In genomic region chr10:56771343-56771742, GRCh38 we compare ENCODE assay signal across 36 cellular contexts.
"Had no signal": no experiment of that assay in that cellular context is flagged by ENCODE, and none has a peak within 500 bp of the region (broad histone marks: within the 10 kb centered on the region; RNA-seq: fewer than 3 reads in every experiment).

No MANE protein-coding gene starts in this region.

- H3K27me3 ChIP-seq: ascending aorta, brain microvascular endothelial cell, breast epithelium had no signal

- H3K36me3 ChIP-seq: ascending aorta, brain microvascular endothelial cell, breast epithelium, WERI-Rb-1 had no signal

- H3K27me3 Mint-ChIP-seq: activated CD4-positive, alpha-beta memory T cell treated with anti-CD3 and anti-CD28 coated beads, Interleukin-2, amount 10 ng/mL, durations not matched to agents 7 days and 5 days; activated CD4-positive, alpha-beta T cell treated with anti-CD3 and anti-CD28 coated beads for 36 hours; activated CD4-positive, alpha-beta T cell treated with anti-CD3 and anti-CD28 coated beads, Interleukin-2, amount 10 ng/mL, durations not matched to agents 7 days and 5 days; activated CD8-positive, alpha-beta memory T cell treated with anti-CD3 and anti-CD28 coated beads, Interleukin-2, amount 10 ng/mL, durations not matched to agents 7 days and 5 days; activated naive CD4-positive, alpha-beta T cell treated with anti-CD3 and anti-CD28 coated beads, Interleukin-2, amount 10 ng/mL, durations not matched to agents 7 days and 5 days; activated naive CD4-positive, alpha-beta T cell treated with anti-CD3 and anti-CD28 coated beads, Interleukin-2, amount 50 U/mL, for 24 hours; activated naive CD8-positive, alpha-beta T cell; activated naive CD8-positive, alpha-beta T cell treated with anti-CD3 and anti-CD28 coated beads, Interleukin-2, amount 10 ng/mL, durations not matched to agents 7 days and 5 days; activated naive CD8-positive, alpha-beta T cell treated with anti-CD3 and anti-CD28 coated beads, Interleukin-2, amount 50 U/mL, for 24 hours; activated T-cell treated with anti-CD3 and anti-CD28 coated beads, Interleukin-2, amount 50 U/mL, for 24 hours had no signal

- H3K4me3 Mint-ChIP-seq: activated CD4-positive, alpha-beta memory T cell treated with anti-CD3 and anti-CD28 coated beads, Interleukin-2, amount 10 ng/mL, durations not matched to agents 7 days and 5 days; activated CD4-positive, alpha-beta T cell treated with anti-CD3 and anti-CD28 coated beads for 36 hours; activated CD4-positive, alpha-beta T cell treated with anti-CD3 and anti-CD28 coated beads, Interleukin-2, amount 10 ng/mL, durations not matched to agents 7 days and 5 days; activated CD8-positive, alpha-beta memory T cell treated with anti-CD3 and anti-CD28 coated beads, Interleukin-2, amount 10 ng/mL, durations not matched to agents 7 days and 5 days; activated CD8-positive, alpha-beta T cell treated with anti-CD3 and anti-CD28 coated beads, Interleukin-2, amount 10 ng/mL, durations not matched to agents 7 days and 5 days; activated naive CD4-positive, alpha-beta T cell treated with anti-CD3 and anti-CD28 coated beads, Interleukin-2, amount 10 ng/mL, durations not matched to agents 7 days and 5 days; activated naive CD4-positive, alpha-beta T cell treated with anti-CD3 and anti-CD28 coated beads, Interleukin-2, amount 50 U/mL, for 24 hours; activated naive CD8-positive, alpha-beta T cell; activated naive CD8-positive, alpha-beta T cell treated with anti-CD3 and anti-CD28 coated beads, Interleukin-2, amount 10 ng/mL, durations not matched to agents 7 days and 5 days; activated naive CD8-positive, alpha-beta T cell treated with anti-CD3 and anti-CD28 coated beads, Interleukin-2, amount 50 U/mL, for 24 hours; activated T-cell treated with anti-CD3 and anti-CD28 coated beads, Interleukin-2, amount 50 U/mL, for 24 hours; T-helper 1 cell treated with Interleukin-12 subunit alpha and Interleukin-12 subunit beta and Interleukin-4 antibody, amounts not matched to agents 30 μg/mL and 1 μg/mL, for 36 hours; T-helper 2 cell treated with Interferon-gamma antibody and Interleukin-4, amounts not matched to agents 5 μg/mL and 100 μg/mL, for 36 hours; WTC11 had no signal

- H3K4me3 ChIP-seq: ascending aorta, breast epithelium had no signal

- H3K27ac ChIP-seq: ascending aorta, brain microvascular endothelial cell, breast epithelium, WERI-Rb-1 had no signal

- H3K9me3 Mint-ChIP-seq: activated naive CD4-positive, alpha-beta T cell treated with anti-CD3 and anti-CD28 coated beads, Interleukin-2, amount 50 U/mL, for 24 hours had no signal

- H3K9me3 ChIP-seq: ascending aorta had no signal

- H3K4me1 ChIP-seq: ascending aorta, breast epithelium had no signal

- ATAC-seq: activated CD4-positive, alpha-beta T cell treated with anti-CD3 and anti-CD28 coated beads for 36 hours; activated CD4-positive, CD25-positive, alpha-beta regulatory T cell treated with anti-CD3 and anti-CD28 coated beads, Interleukin-2, amount 50 U/mL, for 24 hours; activated CD8-positive, alpha-beta memory T cell treated with anti-CD3 and anti-CD28 coated beads, Interleukin-2, amount 10 ng/mL, durations not matched to agents 7 days and 5 days; activated CD8-positive, alpha-beta T cell treated with anti-CD3 and anti-CD28 coated beads, Interleukin-2, amount 10 ng/mL, durations not matched to agents 7 days and 5 days; activated naive CD8-positive, alpha-beta T cell treated with anti-CD3 and anti-CD28 coated beads, Interleukin-2, amount 50 U/mL, for 24 hours; WTC11 had no signal

- H3K27ac Mint-ChIP-seq: activated CD4-positive, alpha-beta memory T cell treated with anti-CD3 and anti-CD28 coated beads, Interleukin-2, amount 10 ng/mL, durations not matched to agents 7 days and 5 days; activated CD4-positive, alpha-beta T cell treated with anti-CD3 and anti-CD28 coated beads for 36 hours; activated CD4-positive, alpha-beta T cell treated with anti-CD3 and anti-CD28 coated beads, Interleukin-2, amount 10 ng/mL, durations not matched to agents 7 days and 5 days; activated CD8-positive, alpha-beta memory T cell treated with anti-CD3 and anti-CD28 coated beads, Interleukin-2, amount 10 ng/mL, durations not matched to agents 7 days and 5 days; activated CD8-positive, alpha-beta T cell treated with anti-CD3 and anti-CD28 coated beads, Interleukin-2, amount 10 ng/mL, durations not matched to agents 7 days and 5 days; activated naive CD4-positive, alpha-beta T cell treated with anti-CD3 and anti-CD28 coated beads, Interleukin-2, amount 10 ng/mL, durations not matched to agents 7 days and 5 days; activated naive CD4-positive, alpha-beta T cell treated with anti-CD3 and anti-CD28 coated beads, Interleukin-2, amount 50 U/mL, for 24 hours; activated naive CD8-positive, alpha-beta T cell; activated naive CD8-positive, alpha-beta T cell treated with anti-CD3 and anti-CD28 coated beads, Interleukin-2, amount 10 ng/mL, durations not matched to agents 7 days and 5 days; activated naive CD8-positive, alpha-beta T cell treated with anti-CD3 and anti-CD28 coated beads, Interleukin-2, amount 50 U/mL, for 24 hours; activated T-cell treated with anti-CD3 and anti-CD28 coated beads, Interleukin-2, amount 50 U/mL, for 24 hours; activated T-helper 2 cell treated with anti-CD3 and anti-CD28 coated beads, Interferon-gamma antibody, Interleukin-2, Interleukin-4, amounts not matched to agents 10 μg/mL and 5 μg/mL and 100 μg/mL, durations not matched to agents 14 hours and 24 hours and 36 hours; T-helper 1 cell treated with Interleukin-12 subunit alpha and Interleukin-12 subunit beta and Interleukin-4 antibody, amounts not matched to agents 30 μg/mL and 1 μg/mL, for 36 hours; T-helper 2 cell treated with Interferon-gamma antibody and Interleukin-4, amounts not matched to agents 5 μg/mL and 100 μg/mL, for 36 hours; WTC11 had no signal

- H3K4me1 Mint-ChIP-seq: activated CD4-positive, alpha-beta memory T cell treated with anti-CD3 and anti-CD28 coated beads, Interleukin-2, amount 10 ng/mL, durations not matched to agents 7 days and 5 days; activated CD4-positive, alpha-beta T cell treated with anti-CD3 and anti-CD28 coated beads for 36 hours; activated CD4-positive, alpha-beta T cell treated with anti-CD3 and anti-CD28 coated beads, Interleukin-2, amount 10 ng/mL, durations not matched to agents 7 days and 5 days; activated CD8-positive, alpha-beta memory T cell treated with anti-CD3 and anti-CD28 coated beads, Interleukin-2, amount 10 ng/mL, durations not matched to agents 7 days and 5 days; activated naive CD4-positive, alpha-beta T cell treated with anti-CD3 and anti-CD28 coated beads, Interleukin-2, amount 10 ng/mL, durations not matched to agents 7 days and 5 days; activated naive CD4-positive, alpha-beta T cell treated with anti-CD3 and anti-CD28 coated beads, Interleukin-2, amount 50 U/mL, for 24 hours; activated naive CD8-positive, alpha-beta T cell treated with anti-CD3 and anti-CD28 coated beads, Interleukin-2, amount 10 ng/mL, durations not matched to agents 7 days and 5 days; activated naive CD8-positive, alpha-beta T cell treated with anti-CD3 and anti-CD28 coated beads, Interleukin-2, amount 50 U/mL, for 24 hours; WTC11 had no signal

- H3K36me3 Mint-ChIP-seq: activated CD8-positive, alpha-beta memory T cell treated with anti-CD3 and anti-CD28 coated beads, Interleukin-2, amount 10 ng/mL, durations not matched to agents 7 days and 5 days; activated naive CD4-positive, alpha-beta T cell treated with anti-CD3 and anti-CD28 coated beads, Interleukin-2, amount 10 ng/mL, durations not matched to agents 7 days and 5 days; activated naive CD4-positive, alpha-beta T cell treated with anti-CD3 and anti-CD28 coated beads, Interleukin-2, amount 50 U/mL, for 24 hours; activated naive CD8-positive, alpha-beta T cell; activated naive CD8-positive, alpha-beta T cell treated with anti-CD3 and anti-CD28 coated beads, Interleukin-2, amount 10 ng/mL, durations not matched to agents 7 days and 5 days had no signal

- DNase-seq: activated CD4-positive, alpha-beta memory T cell treated with anti-CD3 and anti-CD28 coated beads, Interleukin-2, amount 10 ng/mL, durations not matched to agents 7 days and 5 days; activated CD4-positive, alpha-beta T cell treated with anti-CD3 and anti-CD28 coated beads for 1 hour; activated CD4-positive, alpha-beta T cell treated with anti-CD3 and anti-CD28 coated beads for 36 hours; activated CD4-positive, alpha-beta T cell treated with anti-CD3 and anti-CD28 coated beads for 48 hours; activated CD4-positive, alpha-beta T cell treated with anti-CD3 and anti-CD28 coated beads, Interleukin-2, amount 10 ng/mL, durations not matched to agents 7 days and 5 days; activated CD4-positive, alpha-beta T cell treated with anti-CD3 and anti-CD28 coated beads, Interleukin-2, amount 50 U/mL, for 48 hours; activated CD4-positive, CD25-positive, alpha-beta regulatory T cell; activated CD8-positive, alpha-beta memory T cell treated with anti-CD3 and anti-CD28 coated beads for 24 hours; activated CD8-positive, alpha-beta memory T cell treated with anti-CD3 and anti-CD28 coated beads, Interleukin-2, amount 10 ng/mL, durations not matched to agents 7 days and 5 days; activated CD8-positive, alpha-beta memory T cell treated with anti-CD3 and anti-CD28 coated beads, Interleukin-2, amount 50 U/mL, for 48 hours; activated CD8-positive, alpha-beta T cell treated with anti-CD3 and anti-CD28 coated beads, Interleukin-2, amount 10 ng/mL, durations not matched to agents 7 days and 5 days; activated effector memory CD4-positive, alpha-beta T cell treated with Interleukin-2 at 50 U/mL for 16 hours; activated gamma-delta T cell; activated naive CD4-positive, alpha-beta T cell treated with anti-CD3 and anti-CD28 coated beads, Interleukin-2, amount 10 ng/mL, durations not matched to agents 7 days and 5 days; activated naive CD4-positive, alpha-beta T cell treated with Interleukin-2 at 50 U/mL for 16 hours; activated naive CD8-positive, alpha-beta T cell treated with anti-CD3 and anti-CD28 coated beads, Interleukin-2, amount 10 ng/mL, durations not matched to agents 7 days and 5 days; activated naive CD8-positive, alpha-beta T cell treated with anti-CD3 and anti-CD28 coated beads, Interleukin-2, amount 50 U/mL, for 24 hours; activated T-cell treated with anti-CD3 and anti-CD28 coated beads, Interleukin-2, amount 50 U/mL, for 24 hours; activated T-cell treated with anti-CD3 and anti-CD28 coated beads, Interleukin-2, amount 50 U/mL, for 48 hours; amygdala; anterior cingulate cortex; brain microvascular endothelial cell; central memory CD4-positive, alpha-beta T cell; T-helper 1 cell; T-helper 2 cell; T-helper 9 cell; WERI-Rb-1 had no signal
